Comparison of ENCODE assay signal across 8 cellular contexts in the genomic region with DNA sequence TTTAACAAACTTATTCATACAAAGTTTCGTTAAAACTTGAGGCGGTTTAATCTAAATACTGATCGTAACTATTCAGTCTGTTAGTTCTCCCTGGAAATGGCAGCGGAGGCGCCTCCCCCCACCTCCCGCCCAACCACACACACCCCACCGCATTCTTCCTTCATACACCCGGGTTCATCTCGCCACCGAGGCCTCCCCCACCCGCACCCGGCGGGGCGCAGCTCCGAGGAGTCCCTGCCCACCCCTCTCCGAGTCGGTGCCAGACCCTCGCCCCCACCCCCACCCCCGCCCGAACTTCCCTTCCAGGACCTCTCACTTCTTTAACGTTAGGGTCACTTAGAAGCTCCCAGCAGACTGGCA. TPM values are rescaled to one million over a fixed set of nuclear protein-coding genes. Genes with fewer than 3 reads are reported as not detected.
DNase-seq lines count a peak whose midpoint lies in the region; ATAC-seq and TF ChIP-seq lines count a peak whose summit lies in the region.

No MANE protein-coding gene starts in this region.

- intact Hi-C loops in ovary (cut with DNase I), result loop anchor here in 2 of 4 donors (2.0 to 5.0 kb wide), 2 partner anchors 27 to 33 kb away; no protein-coding TSS in a partner anchor

- peaks cover 0 to 3% (median 0%) of the 10 kb centered on the region in 5 donors for H3K9me3 Mint-ChIP-seq in CD8-positive, alpha-beta memory T cell
- no peaks in the 10 kb centered on the region for H3K9me3 Mint-ChIP-seq in WTC11

- peaks cover 35 to 47% (median 36%) of the 10 kb centered on the region in 3 donors for H3K4me1 Mint-ChIP-seq in CD8-positive, alpha-beta memory T cell
- H3K4me1 Mint-ChIP-seq in WTC11, result peaks cover 37% of the 10 kb centered on the region

- TF ChIP-seq CTCF in WTC11 (IDR thresholded peaks at IDR 0.05) (no peak), fibroblast of villous mesenchyme (IDR thresholded peaks at IDR 0.05; ENCODE audit: insufficient read depth, low read depth, low read length) (no peak), ovary (IDR thresholded peaks at IDR 0.05) (no peak)

- H3K9ac ChIP-seq in HUES64 (ENCODE audit: low read depth, low read length), result peak overlapping the region; percentile 63; the same call in 1 of the 2 replicates

- TF ChIP-seq EP300 in ovary (IDR thresholded peaks at IDR 0.05), result no peak

- H3K36me3 Mint-ChIP-seq in CD8-positive, alpha-beta memory T cell, result no peaks in the 10 kb centered on the region
- H3K36me3 Mint-ChIP-seq in WTC11, result no peaks in the 10 kb centered on the region

- H3K27ac ChIP-seq in CD8-positive, alpha-beta memory T cell (ENCODE audit: low read depth, low read length), result no peak overlapping the region
- H3K27ac ChIP-seq in HUES64 (ENCODE audit: low read depth, low read length), result peak overlapping the region; percentile 41; the same call in 1 of the 2 replicates
- peak overlapping the region; percentile 80 to 89 for H3K27ac ChIP-seq in ovary

- H3K4me3 Mint-ChIP-seq in CD8-positive, alpha-beta memory T cell, result peak overlapping the region; percentile 81 to 92 (median 88)
- peak overlapping the region; percentile 75 for H3K4me3 Mint-ChIP-seq in WTC11

- peak overlapping the region; percentile 84 for H3K4me3 ChIP-seq in CD8-positive, alpha-beta memory T cell (ENCODE audit: low read length)
- H3K4me3 ChIP-seq in HUES64 (ENCODE audit: low read length), result peak overlapping the region; percentile 77
- peak overlapping the region; percentile 77 for H3K4me3 ChIP-seq in fibroblast of villous mesenchyme (ENCODE audit: low read depth, low read length)
- H3K4me3 ChIP-seq in ovary, result peak overlapping the region; percentile 70

- under 1% methylated on average over 21 of the region's 21 CpGs for WGBS in HUES64
- 0 to 1% (median 0%) methylated on average over 21 of the region's 21 CpGs for WGBS in ovary, 3 donors

- peak overlapping the region in 3 of 8 donors; percentile 9 to 51 (median 50) for H3K27ac Mint-ChIP-seq in CD8-positive, alpha-beta memory T cell
- peak overlapping the region; percentile 84 for H3K27ac Mint-ChIP-seq in WTC11

- ATAC-seq in WTC11 (no peak), GM21381 (IDR thresholded peaks at IDR 0.05; ENCODE audit: unreplicated experiment) (no peak)

- H3K36me3 ChIP-seq in CD8-positive, alpha-beta memory T cell (ENCODE audit: insufficient read depth, low read length), result no peaks in the 10 kb centered on the region
- H3K36me3 ChIP-seq in HUES64 (ENCODE audit: insufficient read depth, low read length), result no peaks in the 10 kb centered on the region
- H3K36me3 ChIP-seq in ovary, result no peaks in the 10 kb centered on the region

- peaks cover 46 to 77% of the 10 kb centered on the region in 2 donors for H3K27me3 Mint-ChIP-seq in CD8-positive, alpha-beta memory T cell
- H3K27me3 Mint-ChIP-seq in WTC11 (ENCODE audit: low read depth), result peaks cover 72% of the 10 kb centered on the region

- no peak for DNase-seq in CD8-positive, alpha-beta memory T cell
- peak; percentile 42 for DNase-seq in WTC11 (ENCODE audit: low spot score)
- peak; percentile 56 for DNase-seq in fibroblast of villous mesenchyme (ENCODE audit: low read depth)
- peak in 4 of 5 donors; percentile 68 to 81 (median 71) for DNase-seq in ovary
- no peak for DNase-seq in mucosa of gallbladder (ENCODE audit: low spot score)
- DNase-seq in mesenteric fat pad (ENCODE audit: low spot score), result no peak

- CTCF ChIA-PET in CD8-positive, alpha-beta memory T cell (lab: Charles Lee), result no interaction called here
- CTCF ChIA-PET in WTC11 (lab: Charles Lee), result interaction anchor here (0.9 to 1.3 kb wide), 2 partner anchors 11 to 163 kb away, joined by 3 read pairs; no protein-coding TSS in a partner anchor

- H3K4me1 ChIP-seq in CD8-positive, alpha-beta memory T cell (ENCODE audit: insufficient read depth, low read length), result peaks cover 7% of the 10 kb centered on the region
- H3K4me1 ChIP-seq in HUES64 (ENCODE audit: insufficient read depth, low read length), result peaks cover 25% of the 10 kb centered on the region
- no peaks in the 10 kb centered on the region for H3K4me1 ChIP-seq in ovary (ENCODE audit: insufficient read depth)

- POLR2A ChIA-PET in CD8-positive, alpha-beta memory T cell (lab: Charles Lee), result no interaction called here
- POLR2A ChIA-PET in WTC11 (lab: Charles Lee), result interaction anchor here (1.0 to 1.8 kb wide), 4 partner anchors 10 to 126 kb away, joined by 3 to 9 read pairs (median 5); no protein-coding TSS in a partner anchor

- no peaks in the 10 kb centered on the region for H3K9me3 ChIP-seq in CD8-positive, alpha-beta memory T cell (ENCODE audit: low read length)
- H3K9me3 ChIP-seq in HUES64 (ENCODE audit: insufficient read depth, low read depth, low read length), result no peaks in the 10 kb centered on the region
- no peaks in the 10 kb centered on the region for H3K9me3 ChIP-seq in ovary

- no peak for TF ChIP-seq POLR2A in ovary (IDR thresholded peaks at IDR 0.05)

- peaks cover 7% of the 10 kb centered on the region for H3K27me3 ChIP-seq in CD8-positive, alpha-beta memory T cell (ENCODE audit: insufficient read depth, low read length, poor library complexity, severe bottlenecking)
- H3K27me3 ChIP-seq in HUES64 (ENCODE audit: insufficient read depth, low read length) (peaks cover 52% of the 10 kb centered on the region), ovary (no peaks in the 10 kb centered on the region)

TF ChIP-seq in WTC11, 78 proteins besides CTCF, POLR2A, EP300 and RAD21:
- TF ChIP-seq ZNF219 (CRISPR knock-in tag; IDR thresholded peaks at IDR 0.05; ENCODE audit: borderline replicate concordance), result no peak
- TF ChIP-seq, protein P1, sequence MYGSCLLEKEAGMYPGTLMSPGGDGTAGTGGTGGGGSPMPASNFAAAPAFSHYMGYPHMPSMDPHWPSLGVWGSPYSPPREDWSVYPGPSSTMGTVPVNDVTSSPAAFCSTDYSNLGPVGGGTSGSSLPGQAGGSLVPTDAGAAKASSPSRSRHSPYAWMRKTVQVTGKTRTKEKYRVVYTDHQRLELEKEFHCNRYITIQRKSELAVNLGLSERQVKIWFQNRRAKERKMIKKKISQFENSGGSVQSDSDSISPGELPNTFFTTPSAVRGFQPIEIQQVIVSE (CRISPR knock-in tag; IDR thresholded peaks at IDR 0.05; ENCODE audit: borderline replicate concordance), result no peak
- TF ChIP-seq CREB1 (CRISPR knock-in tag; IDR thresholded peaks at IDR 0.05), result no peak
- TF ChIP-seq NR1H2 (CRISPR knock-in tag; IDR thresholded peaks at IDR 0.05), result no peak
- TF ChIP-seq, protein P2, sequence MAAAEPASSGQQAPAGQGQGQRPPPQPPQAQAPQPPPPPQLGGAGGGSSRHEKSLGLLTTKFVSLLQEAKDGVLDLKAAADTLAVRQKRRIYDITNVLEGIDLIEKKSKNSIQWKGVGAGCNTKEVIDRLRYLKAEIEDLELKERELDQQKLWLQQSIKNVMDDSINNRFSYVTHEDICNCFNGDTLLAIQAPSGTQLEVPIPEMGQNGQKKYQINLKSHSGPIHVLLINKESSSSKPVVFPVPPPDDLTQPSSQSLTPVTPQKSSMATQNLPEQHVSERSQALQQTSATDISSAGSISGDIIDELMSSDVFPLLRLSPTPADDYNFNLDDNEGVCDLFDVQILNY (CRISPR knock-in tag; IDR thresholded peaks at IDR 0.05), result no peak
- no peak for TF ChIP-seq OVOL2 (CRISPR knock-in tag; IDR thresholded peaks at IDR 0.05; ENCODE audit: borderline replicate concordance)
- TF ChIP-seq ZNF671 (CRISPR knock-in tag; IDR thresholded peaks at IDR 0.05), result no peak
- TF ChIP-seq, protein P3, sequence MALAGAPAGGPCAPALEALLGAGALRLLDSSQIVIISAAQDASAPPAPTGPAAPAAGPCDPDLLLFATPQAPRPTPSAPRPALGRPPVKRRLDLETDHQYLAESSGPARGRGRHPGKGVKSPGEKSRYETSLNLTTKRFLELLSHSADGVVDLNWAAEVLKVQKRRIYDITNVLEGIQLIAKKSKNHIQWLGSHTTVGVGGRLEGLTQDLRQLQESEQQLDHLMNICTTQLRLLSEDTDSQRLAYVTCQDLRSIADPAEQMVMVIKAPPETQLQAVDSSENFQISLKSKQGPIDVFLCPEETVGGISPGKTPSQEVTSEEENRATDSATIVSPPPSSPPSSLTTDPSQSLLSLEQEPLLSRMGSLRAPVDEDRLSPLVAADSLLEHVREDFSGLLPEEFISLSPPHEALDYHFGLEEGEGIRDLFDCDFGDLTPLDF (CRISPR knock-in tag; IDR thresholded peaks at IDR 0.05), result no peak
- no peak for TF ChIP-seq ZNF232 (CRISPR knock-in tag; IDR thresholded peaks at IDR 0.05)
- no peak for TF ChIP-seq ELF4 (CRISPR knock-in tag; IDR thresholded peaks at IDR 0.05; ENCODE audit: low read depth)

RNA-seq across cellular contexts. Expression of a gene that starts 0.9 kb away (rescaled TPM):
- total RNA-seq in CD8-positive, alpha-beta memory T cell, result 1 to 10 TPM; 1.3 to 1.6 TPM
- 1.9 TPM for polyA plus RNA-seq in CD8-positive, alpha-beta memory T cell
- polyA plus RNA-seq in HUES64 (2013, experiment 1 of 2), result 14.7 TPM
- polyA plus RNA-seq in HUES64 (2013, experiment 2 of 2), result 25.5 TPM
- total RNA-seq in WTC11 (2021), result 47.3 to 58.6 TPM (median 50.1 TPM) in 3 replicates
- total RNA-seq in fibroblast of villous mesenchyme, result 50.6 and 53.1 TPM in 2 replicates
- total RNA-seq in ovary, result 100 to 1,000 TPM in 3 of 7 donors, 10 to 100 TPM in 4; 44.9 to 110 (median 99.9) TPM
- 10 to 100 TPM; 13.5 to 25.4 TPM for polyA plus RNA-seq in ovary
- 48.5 TPM for total RNA-seq in mucosa of gallbladder
- total RNA-seq in mesenteric fat pad, result 20.3 TPM

Comparison
In these comparisons a context has a peak if more than half of its experiments do, and no peak if none do; other contexts are left out.
1. DNase-seq: peak in WTC11 (single experiment), fibroblast of villous mesenchyme (single experiment) and ovary (4 of 5); none in CD8-positive, alpha-beta memory T cell (0 of 5), mucosa of gallbladder (single experiment) and mesenteric fat pad (single experiment).
2. Peak in every context shown above with its lines, with median percentiles within 50 percentile points of each other: H3K4me3 ChIP-seq.